In genomic region chr20:38935285-38935684, GRCh38 we compare ENCODE assay signal across 14 cellular contexts. TPM values are rescaled to one million over a fixed set of nuclear protein-coding genes. Genes with fewer than 3 reads are reported as not detected.
A peak's percentile ranks its signal among the peaks of the same experiment; 100 is the strongest.
DNase-seq lines count a peak whose midpoint lies in the region; ATAC-seq, FAIRE-seq and TF ChIP-seq lines count a peak whose summit lies in the region.
"Had no signal": no experiment of that assay in that cellular context is flagged by ENCODE, and none has a peak within 500 bp of the region (broad histone marks: within the 10 kb centered on the region; RNA-seq: fewer than 3 reads in every experiment).

No MANE protein-coding gene starts in this region.

- H3K9me3 ChIP-seq in IMR-90 (ENCODE audit: control insufficient read depth, insufficient read depth, low read length): no peaks in the 10 kb centered on the region
- no peaks in the 10 kb centered on the region for H3K9me3 ChIP-seq in adipocyte (ENCODE audit: control insufficient read depth, low read length)
- no peaks in the 10 kb centered on the region for H3K9me3 ChIP-seq in testis

- no peak overlapping the region for H2BK20ac ChIP-seq in IMR-90 (ENCODE audit: low read depth, low read length)

- TF ChIP-seq POLR2A in IMR-90 (IDR thresholded peaks at IDR 0.05; ENCODE audit: low read depth, low read length): no peak
- TF ChIP-seq POLR2A in testis (IDR thresholded peaks at IDR 0.05): no peak

- H3K4me3 ChIP-seq in IMR-90 (ENCODE audit: insufficient read depth, low read depth, low read length): no peak overlapping the region
- H3K4me3 ChIP-seq in adipocyte (ENCODE audit: low read length): no peak overlapping the region
- H3K4me3 ChIP-seq in testis: no peak overlapping the region
- H3K4me3 ChIP-seq: lung had no signal

- POLR2A ChIA-PET in IMR-90 (lab: Charles Lee; ENCODE audit: unreplicated experiment): no interaction called here

- 0 out of 2 replicates have a peak, but pooled peaks have one; percentile 16 for ATAC-seq in IMR-90 (ENCODE audit: low read depth)
- ATAC-seq in GM18498 (IDR thresholded peaks at IDR 0.05; ENCODE audit: unreplicated experiment): no peak
- ATAC-seq: stimulated activated effector memory CD8-positive, alpha-beta T cell treated with anti-CD3 and anti-CD28 coated beads, Interleukin-12 subunit alpha, Interleukin-12 subunit beta, amount 100 ng/mL, for 72 hours had no signal

- peaks cover 10% of the 10 kb centered on the region for H3K4me1 ChIP-seq in IMR-90 (ENCODE audit: control insufficient read depth, insufficient read depth, low read length)
- H3K4me1 ChIP-seq in adipocyte (ENCODE audit: control insufficient read depth, insufficient read depth, low read length): peaks cover 22% of the 10 kb centered on the region
- H3K4me1 ChIP-seq in testis: no peaks in the 10 kb centered on the region

- H4K5ac ChIP-seq in IMR-90 (ENCODE audit: low read depth, low read length): no peak overlapping the region

- H4K91ac ChIP-seq in IMR-90 (ENCODE audit: insufficient read depth, low read depth, low read length): no peak overlapping the region

- in situ Hi-C loops in IMR-90 (cut with MboI; ENCODE audit: low sequenced_read_pairs): no loop called here

- H3K9ac ChIP-seq in IMR-90 (ENCODE audit: low read depth, low read length) (no peak overlapping the region), adipocyte (ENCODE audit: low read length) (no peak overlapping the region)

- no TSS peak for BruUV-seq in IMR-90 (replicated peaks; lab: Mats Ljungman, UMichigan)

- no peak overlapping the region for H2AK5ac ChIP-seq in IMR-90 (ENCODE audit: low read depth, low read length)

- peak; percentile 24; the same call in 1 of the 2 replicates for TF ChIP-seq RAD21 in IMR-90 (IDR thresholded peaks at IDR 0.05; ENCODE audit: low read length)

- peaks cover 26% of the 10 kb centered on the region for H3K9me1 ChIP-seq in IMR-90 (ENCODE audit: insufficient read depth, low read length)

- FAIRE-seq in urothelium cell line (lab: Jason Lieb, UNC): no peak
- FAIRE-seq: small intestine had no signal

- H2AK9ac ChIP-seq in IMR-90 (replicated peaks; ENCODE audit: low read depth, low read length, poor library complexity): no peak overlapping the region

- intact Hi-C loops in IMR-90 (cut with micrococcal nuclease): no loop called here
- intact Hi-C loops in testis (cut with DNase I; ENCODE audit: low total_unique reads): no loop called here

- DNase-seq in CD1c-positive myeloid dendritic cell (ENCODE audit: extremely low spot score): peak; percentile 3
- DNase-seq in IMR-90: no peak
- DNase-seq in adipocyte (ENCODE audit: low read depth): peak; percentile 7
- peak; percentile 53 for DNase-seq in islet precursor cell
- DNase-seq in activated T-cell treated with anti-CD3 and anti-CD28 coated beads for 4 hours: no peak
- no peak for DNase-seq in urothelium cell line (ENCODE audit: low spot score)
- no peak for DNase-seq in testis
- DNase-seq: activated T-cell treated with anti-CD3 and anti-CD28 coated beads, Interleukin-2, amount 50 U/mL, for 24 hours; DND-41; NCI-H1105 treated with DMSO at 0.1 percent for 48 hours; small intestine had no signal

- peaks cover 7% of the 10 kb centered on the region; the same call in 1 of the 2 replicates for H4K20me1 ChIP-seq in IMR-90 (ENCODE audit: insufficient read depth, low read length)

- no peak overlapping the region for H3K18ac ChIP-seq in IMR-90 (ENCODE audit: low read depth, low read length)

- 40% methylated on average over 1 of the region's 3 CpGs; no CpG with 5 or more reads in 1 of the 2 experiments for WGBS in IMR-90 (ENCODE audit: extremely low coverage in 2 of 2, insufficient read length in 1 of 2), 2 experiments
- WGBS in testis, 2 donors: 88% methylated on average over 3 of the region's 3 CpGs

- no peak overlapping the region for H3K23ac ChIP-seq in IMR-90 (ENCODE audit: low read depth, low read length)

- peak overlapping the region in 1 of 2 experiments; percentile 52; a peak in 1 of 4 replicates for H4K8ac ChIP-seq in IMR-90 (ENCODE audit: low read depth in 2 of 2, low read length in 2 of 2)

- H2BK5ac ChIP-seq in IMR-90 (ENCODE audit: low read depth, low read length, poor library complexity, severe bottlenecking): no peak overlapping the region

- peaks cover 41 to 75% of the 10 kb centered on the region in 2 experiments for H3K79me1 ChIP-seq in IMR-90 (ENCODE audit: low read depth in 1 of 2, low read length in 2 of 2)

- H3K36me3 ChIP-seq in IMR-90 (ENCODE audit: control insufficient read depth, insufficient read depth, low read length): no peaks in the 10 kb centered on the region
- no peaks in the 10 kb centered on the region for H3K36me3 ChIP-seq in adipocyte (ENCODE audit: control insufficient read depth, insufficient read depth, low read length, severe bottlenecking)
- H3K36me3 ChIP-seq in testis (ENCODE audit: low read depth, missing control alignments): no peaks in the 10 kb centered on the region

- no peak overlapping the region for H3K14ac ChIP-seq in IMR-90 (replicated peaks; ENCODE audit: low read depth, low read length)

- H3K4ac ChIP-seq in IMR-90 (ENCODE audit: low read depth, low read length): no peak overlapping the region

- CTCF ChIA-PET in IMR-90 (lab: Yijun Ruan, JAX): no interaction called here

- TF ChIP-seq CTCF in IMR-90 (conservative IDR thresholded peaks at IDR 0.05; ENCODE audit: low read depth, low read length): peak; percentile 22; the same call in 1 of the 2 replicates
- peak in 1 of 3 experiments; percentile 16 for TF ChIP-seq CTCF in testis (IDR thresholded peaks at IDR 0.05)

- H3K56ac ChIP-seq in IMR-90 (ENCODE audit: extremely low read depth, insufficient read depth, low read length): no peak overlapping the region

- H2BK15ac ChIP-seq in IMR-90 (ENCODE audit: low read depth, low read length): no peak overlapping the region

- H3K27ac ChIP-seq in IMR-90 (ENCODE audit: insufficient read depth, low read length): no peak overlapping the region
- no peak overlapping the region for H3K27ac ChIP-seq in testis

- no peak overlapping the region for H2BK120ac ChIP-seq in IMR-90 (ENCODE audit: low read depth, low read length)

- dilution Hi-C loops in IMR-90 (cut with HindIII; ENCODE audit: low sequenced_read_pairs, unreplicated experiment): no loop called here

- H3K27me3 ChIP-seq in IMR-90 (ENCODE audit: control insufficient read depth, insufficient read depth, low read length): no peaks in the 10 kb centered on the region
- H3K27me3 ChIP-seq in adipocyte (replicated peaks; ENCODE audit: control insufficient read depth, insufficient read depth, low read length): no peaks in the 10 kb centered on the region
- H3K27me3 ChIP-seq in testis: no peaks in the 10 kb centered on the region

- no peak overlapping the region for H3K4me2 ChIP-seq in IMR-90 (ENCODE audit: low read depth, low read length)

- H2AFZ ChIP-seq in IMR-90 (replicated peaks; ENCODE audit: low read length, poor library complexity): no peak overlapping the region

TF ChIP-seq in IMR-90, 13 proteins besides CTCF, POLR2A, EP300 and RAD21:
- TF ChIP-seq CEBPB (IDR thresholded peaks at IDR 0.05; ENCODE audit: low read depth, low read length) (peak; percentile 42; the same call in 1 of the 2 replicates), USF2 (IDR thresholded peaks at IDR 0.05; ENCODE audit: low read depth, low read length) (no peak)

RNA-seq across cellular contexts. Expression of gene FAM83D, which starts 9.1 kb away (rescaled TPM):
- 20.4 and 23.1 TPM in 2 replicates for total RNA-seq in IMR-90 (2012; rRNA removed)
- 26.4 and 29.6 TPM in 2 replicates for polyA plus RNA-seq in IMR-90 (2012; rRNA removed)
- 19.3 and 28.9 TPM in 2 replicates for polyA plus RNA-seq in IMR-90 (2012; cell fraction: cytosol; rRNA removed)
- 15.9 and 19.1 TPM in 2 replicates for polyA plus RNA-seq in IMR-90 (2012; cell fraction: nucleus; rRNA removed; ENCODE audit: low replicate concordance)
- total RNA-seq in testis: 10 to 100 TPM; 13.1 to 13.7 TPM
- 10.1 TPM for polyA plus RNA-seq in testis (ENCODE audit: insufficient read depth, low read depth, low replicate concordance)

RNA-seq across cellular contexts. Expression of gene DHX35, which starts 26.9 kb away (rescaled TPM):
- total RNA-seq in IMR-90 (2012; rRNA removed) (8.1 and 9.1 TPM in 2 replicates), testis (10 to 100 TPM; 26.0 to 31.2 TPM)
- polyA plus RNA-seq in IMR-90 (2012; rRNA removed) (12.5 and 13.5 TPM in 2 replicates), testis (ENCODE audit: insufficient read depth, low read depth, low replicate concordance) (15.8 TPM)
- 3.5 and 5.9 TPM in 2 replicates for polyA plus RNA-seq in IMR-90 (2012; cell fraction: cytosol; rRNA removed)
- 42.9 and 80.9 TPM in 2 replicates for polyA plus RNA-seq in IMR-90 (2012; cell fraction: nucleus; rRNA removed; ENCODE audit: low replicate concordance)

Comparison
In these comparisons a context has a peak if more than half of its experiments do, and no peak if none do; other contexts are left out.
1. DNase-seq: peak in CD1c-positive myeloid dendritic cell (single experiment), adipocyte (single experiment) and islet precursor cell (single experiment); none in IMR-90 (single experiment), activated T-cell treated with anti-CD3 and anti-CD28 coated beads for 4 hours (single experiment), urothelium cell line (single experiment) and testis (single experiment).